ENCODE assay signal across 8 cellular contexts in the genomic region with DNA sequence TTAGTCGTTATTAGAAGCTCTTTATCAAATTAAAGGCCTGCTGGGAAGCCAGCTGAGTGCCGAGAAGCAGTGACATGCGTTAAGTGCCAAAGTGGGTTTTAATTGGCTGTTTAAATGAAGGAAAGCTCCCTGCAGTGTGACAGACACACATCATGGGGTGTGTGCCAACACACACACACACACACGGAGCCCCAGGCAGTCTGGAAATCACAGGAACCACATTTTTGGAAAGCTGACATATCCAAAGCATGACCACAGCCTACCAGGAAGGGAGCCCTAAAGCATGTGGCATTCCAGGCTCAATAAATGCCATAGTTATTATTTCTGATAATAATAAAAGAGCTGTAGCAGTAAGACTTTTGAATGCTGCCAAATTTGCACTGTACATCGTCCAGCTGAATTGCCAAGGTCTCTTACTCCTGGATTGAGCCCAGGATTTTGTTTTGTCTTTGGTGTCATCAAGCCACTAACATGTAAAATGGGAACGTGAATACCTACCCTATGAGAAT.
DNase-seq lines count a peak whose midpoint lies in the region; ATAC-seq and TF ChIP-seq lines count a peak whose summit lies in the region.
"Had no signal": no experiment of that assay in that cellular context is flagged by ENCODE, and none has a peak within 500 bp of the region (broad histone marks: within the 10 kb centered on the region; RNA-seq: fewer than 3 reads in every experiment).

No MANE protein-coding gene starts in this region.

- H3K4me3 ChIP-seq in astrocyte of the spinal cord (ENCODE audit: low read depth, low read length) (no peak overlapping the region), left lung (no peak overlapping the region)

- peaks cover 19% of the 10 kb centered on the region for H3K9me3 Mint-ChIP-seq in type B pancreatic cell

- peak overlapping the region; percentile 12 for H3K27ac Mint-ChIP-seq in type B pancreatic cell

- peak; percentile 84 for DNase-seq in NCI-H146 (lab: John Stamatoyannopoulos, UW)
- DNase-seq in astrocyte of the spinal cord (ENCODE audit: low read depth, low spot score) = peak; percentile 91
- no peak for DNase-seq in left lung
- DNase-seq in type B pancreatic cell (ENCODE audit: extremely low spot score, unreplicated experiment) = no peak
- no peak for DNase-seq in GM19240 (ENCODE audit: insufficient read length, low spot score)
- DNase-seq: activated effector memory CD4-positive, alpha-beta T cell treated with anti-CD3 and anti-CD28 coated beads, Interleukin-2, amount 50 U/mL, for 16 hours had no signal

- no peaks in the 10 kb centered on the region for H3K27me3 ChIP-seq in left lung

- H3K4me1 ChIP-seq in left lung = no peaks in the 10 kb centered on the region

- H3K4me1 Mint-ChIP-seq in type B pancreatic cell (ENCODE audit: unreplicated experiment) = peaks cover 49% of the 10 kb centered on the region

- H3K27ac ChIP-seq in left lung = peak overlapping the region in 1 of 2 donors; percentile 37

- intact Hi-C loops in left lung (cut with DNase I) = no loop called here

- H3K9me3 ChIP-seq in left lung = peaks cover 0 to 21% of the 10 kb centered on the region in 2 donors

- H3K36me3 Mint-ChIP-seq in type B pancreatic cell = peaks cover 11% of the 10 kb centered on the region

- H3K27me3 Mint-ChIP-seq in type B pancreatic cell = no peaks in the 10 kb centered on the region

- TF ChIP-seq CTCF in astrocyte of the spinal cord (IDR thresholded peaks at IDR 0.05; ENCODE audit: low read depth, low read length) (no peak), left lung (IDR thresholded peaks at IDR 0.05) (no peak), type B pancreatic cell (conservative IDR thresholded peaks at IDR 0.05) (no peak)

- ATAC-seq in left lung = peak; percentile 28
- ATAC-seq in GM18861 (IDR thresholded peaks at IDR 0.05; ENCODE audit: unreplicated experiment) = no peak
- ATAC-seq in HG02870 (IDR thresholded peaks at IDR 0.05; ENCODE audit: unreplicated experiment) = no peak

- in situ Hi-C loops in astrocyte of the spinal cord (cut with HindIII; ENCODE audit: low sequenced_read_pairs) = no loop called here

- no peaks in the 10 kb centered on the region for H3K36me3 ChIP-seq in left lung

- H3K4me3 Mint-ChIP-seq in type B pancreatic cell = peak overlapping the region; percentile 48

Comparison
In these comparisons a context has a peak if more than half of its experiments do, and no peak if none do; other contexts are left out.
1. DNase-seq: peak in NCI-H146 (single experiment) and astrocyte of the spinal cord (single experiment); none in left lung (0 of 2), type B pancreatic cell (single experiment) and GM19240 (single experiment).